Comparison of ENCODE assay signal across 26 cellular contexts in genomic region chr19:54484451-54484850, GRCh38. TPM values are rescaled to one million over a fixed set of nuclear protein-coding genes. Genes with fewer than 3 reads are reported as not detected.
"Had no signal": no experiment of that assay in that cellular context is flagged by ENCODE, and none has a peak within 500 bp of the region (broad histone marks: within the 10 kb centered on the region; RNA-seq: fewer than 3 reads in every experiment).

No MANE protein-coding gene starts in this region.

- H3K36me3 Mint-ChIP-seq: IgD-negative memory B cell had no signal

- H3K9me3 Mint-ChIP-seq: IgD-negative memory B cell had no signal

- H3K9me3 ChIP-seq: SJSA1 had no signal

- H3K9ac ChIP-seq: KMS-11 had no signal

- H3K36me3 ChIP-seq: SJSA1 had no signal

- H3K4me1 ChIP-seq: SJSA1 had no signal

- ATAC-seq: K562 had no signal

- DNase-seq: Kasumi-1, MM.1S, NCI-H1092 treated with DMSO at 0.1 percent for 48 hours, NCI-H1436, NCI-H187, NCI-H2029, NCI-H2081 treated with DMSO at 0.1 percent for 48 hours, NCI-H2171, NCI-H226, NCI-H446, NCI-H510A, NCI-H524 treated with DMSO at 0.1 percent for 48 hours, NCI-H69, NCI-H774, Right ventricle myocardium superior, RPMI8226, SIG-M5 had no signal

- H3K27ac Mint-ChIP-seq: IgD-negative memory B cell had no signal

- H3K4me3 ChIP-seq: K562, SJSA1, SK-N-MC had no signal

- FAIRE-seq: HTR-8/SVneo, K562, RCC 7860 had no signal

- H3K27ac ChIP-seq: HL-60, KMS-11, SJSA1, SK-N-MC had no signal

- H3K4me3 Mint-ChIP-seq: IgD-negative memory B cell had no signal

RNA-seq across cellular contexts. Expression of gene CDC42EP5, which starts 11.4 kb away (rescaled TPM):
- polyA plus RNA-seq: IgD-negative memory B cell had no signal

RNA-seq across cellular contexts. Expression of gene LAIR2, which starts 18.2 kb away (rescaled TPM):
- total RNA-seq: K562, M059J, Right ventricle myocardium superior, SJSA1 had no signal
- polyA plus RNA-seq: K562 had no signal

RNA-seq across cellular contexts. Expression of gene LENG9, which starts 20.9 kb away (rescaled TPM):
- polyA plus RNA-seq: IgD-negative memory B cell had no signal
